In genomic region chr16:89000207-89000959, GRCh38 we compare ENCODE assay signal across 18 cellular contexts. TPM values are rescaled to one million over a fixed set of nuclear protein-coding genes. Genes with fewer than 3 reads are reported as not detected.
A peak's percentile ranks its signal among the peaks of the same experiment; 100 is the strongest.
DNase-seq lines count a peak whose midpoint lies in the region; ATAC-seq and TF ChIP-seq lines count a peak whose summit lies in the region.
"Had no signal": no experiment of that assay in that cellular context is flagged by ENCODE, and none has a peak within 500 bp of the region (broad histone marks: within the 10 kb centered on the region; RNA-seq: fewer than 3 reads in every experiment).

No MANE protein-coding gene starts in this region.

- no peaks in the 10 kb centered on the region for H3K9me2 ChIP-seq in OCI-LY1 (ENCODE audit: low read depth, low read length)
- H3K9me2 ChIP-seq: SK-N-SH had no signal

- H3K36me3 ChIP-seq in A673 (ENCODE audit: insufficient read depth, low read length, poor library complexity, severe bottlenecking) = no peaks in the 10 kb centered on the region
- no peaks in the 10 kb centered on the region; the same call in 1 of the 2 replicates for H3K36me3 ChIP-seq in OCI-LY1 (ENCODE audit: insufficient read depth, low read length)
- H3K36me3 ChIP-seq in upper lobe of right lung = no peaks in the 10 kb centered on the region
- no peaks in the 10 kb centered on the region for H3K36me3 ChIP-seq in heart left ventricle
- H3K36me3 ChIP-seq: adrenal gland, uterus had no signal

- H3K27me3 ChIP-seq in A673 (replicated peaks; ENCODE audit: insufficient read depth, low read depth, low read length, poor library complexity) (peaks cover 26% of the 10 kb centered on the region), OCI-LY1 (ENCODE audit: insufficient read depth, low read length) (peaks cover 4% of the 10 kb centered on the region), upper lobe of right lung (peaks cover 44% of the 10 kb centered on the region), heart left ventricle (peaks cover 12 to 55% (median 28%) of the 10 kb centered on the region in 9 donors)

- peaks cover 18 to 50% of the 10 kb centered on the region in 2 donors for H3K27me3 Mint-ChIP-seq in effector memory CD8-positive, alpha-beta T cell
- H3K27me3 Mint-ChIP-seq in Calu3 (ENCODE audit: unreplicated experiment) = peaks cover 74% of the 10 kb centered on the region

- TF ChIP-seq POLR2A in heart left ventricle (IDR thresholded peaks at IDR 0.05) = no peak

- peaks cover 0 to 7% of the 10 kb centered on the region in 2 donors for H3K9me3 Mint-ChIP-seq in effector memory CD8-positive, alpha-beta T cell
- H3K9me3 Mint-ChIP-seq in Calu3 (ENCODE audit: low read depth, unreplicated experiment) = peaks cover 13% of the 10 kb centered on the region

- TF ChIP-seq CTCF in A673 (conservative IDR thresholded peaks at IDR 0.05; ENCODE audit: low read depth, low read length) (no peak), OCI-LY1 (IDR thresholded peaks at IDR 0.05; ENCODE audit: low read length) (no peak), upper lobe of right lung (IDR thresholded peaks at IDR 0.05) (no peak), Calu3 (IDR thresholded peaks at IDR 0.05; ENCODE audit: unreplicated experiment) (no peak), heart left ventricle (IDR thresholded peaks at IDR 0.05) (no peak)

- BruUV-seq in A673 (replicated peaks; lab: Mats Ljungman, UMichigan) (no TSS peak), Calu3 (replicated peaks; lab: Mats Ljungman, UMichigan) (no TSS peak)

- H3K27ac ChIP-seq in A673 (ENCODE audit: low read depth, low read length, poor library complexity, severe bottlenecking) (no peak overlapping the region), OCI-LY1 (ENCODE audit: low read depth, low read length, poor library complexity, severe bottlenecking) (peak overlapping the region; percentile 9), upper lobe of right lung (no peak overlapping the region), heart left ventricle (no peak overlapping the region)
- H3K27ac ChIP-seq: adrenal gland, uterus had no signal

- H3K4me3 ChIP-seq in A673 (ENCODE audit: low read depth, low read length, poor library complexity, severe bottlenecking) = no peak overlapping the region
- H3K4me3 ChIP-seq in OCI-LY1 (ENCODE audit: low read depth, low read length, poor library complexity, severe bottlenecking) = peak overlapping the region; percentile 28
- H3K4me3 ChIP-seq in upper lobe of right lung = no peak overlapping the region
- no peak overlapping the region for H3K4me3 ChIP-seq in heart left ventricle
- H3K4me3 ChIP-seq: adrenal gland, uterus had no signal

- no peaks in the 10 kb centered on the region for H4K20me1 ChIP-seq in OCI-LY1 (ENCODE audit: insufficient read depth, low read length)

- ATAC-seq in effector memory CD8-positive, alpha-beta T cell (replicated peaks) = no peak
- ATAC-seq in upper lobe of right lung (no peak), heart left ventricle (no peak)

- peaks cover 21% of the 10 kb centered on the region for H3K9me3 ChIP-seq in A673 (ENCODE audit: low read depth, low read length, poor library complexity, severe bottlenecking)
- H3K9me3 ChIP-seq in OCI-LY1 (ENCODE audit: low read length) = peaks cover 13% of the 10 kb centered on the region
- H3K9me3 ChIP-seq in upper lobe of right lung = peaks cover 13% of the 10 kb centered on the region
- H3K9me3 ChIP-seq in heart left ventricle = peaks cover 0 to 44% (median 20%) of the 10 kb centered on the region in 12 donors
- H3K9me3 ChIP-seq: SK-N-SH had no signal

- peaks cover 12% of the 10 kb centered on the region for H3K4me1 ChIP-seq in A673 (ENCODE audit: insufficient read depth, low read length, poor library complexity, severe bottlenecking)
- H3K4me1 ChIP-seq in OCI-LY1 (ENCODE audit: insufficient read depth, low read length, severe bottlenecking) = peaks cover 23% of the 10 kb centered on the region
- H3K4me1 ChIP-seq in upper lobe of right lung = peaks cover 6% of the 10 kb centered on the region
- peaks cover 0 to 16% (median 13%) of the 10 kb centered on the region in 12 donors for H3K4me1 ChIP-seq in heart left ventricle
- H3K4me1 ChIP-seq: adrenal gland, uterus had no signal

- H3K79me2 ChIP-seq in OCI-LY1 (ENCODE audit: insufficient read depth, low read length) = no peaks in the 10 kb centered on the region

- POLR2A ChIA-PET in A673 (lab: Charles Lee; ENCODE audit: low non-redundant PET) = no interaction called here

- peaks cover 10 to 13% of the 10 kb centered on the region in 2 donors for H3K4me1 Mint-ChIP-seq in effector memory CD8-positive, alpha-beta T cell (ENCODE audit: low read depth in 2 of 2)
- H3K4me1 Mint-ChIP-seq in Calu3 (ENCODE audit: low read depth, unreplicated experiment) = no peaks in the 10 kb centered on the region

- H3K36me3 Mint-ChIP-seq in effector memory CD8-positive, alpha-beta T cell (ENCODE audit: insufficient read depth) = peaks cover 3% of the 10 kb centered on the region
- no peaks in the 10 kb centered on the region for H3K36me3 Mint-ChIP-seq in Calu3 (ENCODE audit: insufficient read depth, unreplicated experiment)

- intact Hi-C loops in A673 (cut with micrococcal nuclease; ENCODE audit: unreplicated experiment) (no loop called here), upper lobe of right lung (cut with DNase I) (no loop called here), Calu3 (cut with micrococcal nuclease; ENCODE audit: unreplicated experiment) (no loop called here), heart left ventricle (cut with DNase I) (no loop called here)

- CTCF ChIA-PET in A673 (lab: Charles Lee) (no interaction called here), Calu3 (lab: Charles Lee) (no interaction called here)

- peak overlapping the region; percentile 10; the same call in 1 of the 2 replicates for H3K9ac ChIP-seq in OCI-LY1 (ENCODE audit: low read length)
- H3K9ac ChIP-seq: SK-N-SH had no signal

- WGBS in heart left ventricle, 4 donors = 77 to 80% (median 79%) methylated on average over 35 to 36 of the region's 36 CpGs

- no peak overlapping the region for H3K27ac Mint-ChIP-seq in effector memory CD8-positive, alpha-beta T cell
- H3K27ac Mint-ChIP-seq in Calu3 (ENCODE audit: unreplicated experiment) = no peak overlapping the region

- H2AFZ ChIP-seq in OCI-LY1 (ENCODE audit: low read length) = no peak overlapping the region

- H3F3A ChIP-seq in OCI-LY1 (ENCODE audit: insufficient read depth, low read length) = no peaks in the 10 kb centered on the region

- peak overlapping the region; percentile 53 for H3K4me2 ChIP-seq in OCI-LY1 (ENCODE audit: low read length)
- H3K4me2 ChIP-seq: SK-N-SH had no signal

- peak overlapping the region; percentile 35 to 68 for H3K4me3 Mint-ChIP-seq in effector memory CD8-positive, alpha-beta T cell
- H3K4me3 Mint-ChIP-seq in Calu3 (ENCODE audit: low read depth, unreplicated experiment) = no peak overlapping the region
- H3K4me3 Mint-ChIP-seq: CD14-positive monocyte had no signal

- peak; percentile 15 for DNase-seq in activated CD4-positive, alpha-beta T cell treated with anti-CD3 and anti-CD28 coated beads for 1 hour
- DNase-seq in activated CD4-positive, alpha-beta T cell treated with anti-CD3 and anti-CD28 coated beads, Interleukin-2, amount 50 U/mL, for 48 hours = no peak
- DNase-seq in A673 (ENCODE audit: low spot score) (peak; percentile 21), upper lobe of right lung (no peak), Calu3 (no peak), heart left ventricle (no peak)
- DNase-seq in effector memory CD8-positive, alpha-beta T cell = no peak
- DNase-seq: effector CD8-positive, alpha-beta T cell; head of caudate nucleus; NCI-H2171 treated with DMSO at 0.1 percent for 48 hours; NCI-H774; uterus had no signal

RNA-seq across cellular contexts. Expression of gene CBFA2T3, which starts 23.4 kb away (rescaled TPM):
- 1.7 and 2.2 TPM in 2 replicates for total RNA-seq in A673 (2021)
- 19.0 TPM for total RNA-seq in upper lobe of right lung
- not detected in 2 replicates for total RNA-seq in Calu3 (2022)
- 10 to 100 TPM in 2 of 9 donors, 1 to 10 TPM in 7; 5.0 to 12.0 (median 5.8) TPM for total RNA-seq in heart left ventricle
- polyA plus RNA-seq in heart left ventricle = 10 to 100 TPM in 1 of 2 donors, 1 to 10 TPM in 1; 5.5 to 11.1 TPM
- total RNA-seq: Daoy, LHCN-M2 had no signal
- polyA plus RNA-seq: SK-N-SH had no signal

Comparison
In these comparisons a context has a peak if more than half of its experiments do, and no peak if none do; other contexts are left out.
1. DNase-seq: peak in activated CD4-positive, alpha-beta T cell treated with anti-CD3 and anti-CD28 coated beads for 1 hour (single experiment) and A673 (single experiment); none in activated CD4-positive, alpha-beta T cell treated with anti-CD3 and anti-CD28 coated beads, Interleukin-2, amount 50 U/mL, for 48 hours (0 of 2), effector memory CD8-positive, alpha-beta T cell (0 of 3), upper lobe of right lung (single experiment), Calu3 (single experiment) and heart left ventricle (0 of 5).